ENCODE assay signal across 24 cellular contexts in genomic region chr18:46062781-46063180, GRCh38. TPM values are rescaled to one million over a fixed set of nuclear protein-coding genes. Genes with fewer than 3 reads are reported as not detected.
DNase-seq lines count a peak whose midpoint lies in the region; ATAC-seq, FAIRE-seq and TF ChIP-seq lines count a peak whose summit lies in the region.
"Had no signal": no experiment of that assay in that cellular context is flagged by ENCODE, and none has a peak within 500 bp of the region (broad histone marks: within the 10 kb centered on the region; RNA-seq: fewer than 3 reads in every experiment).

No MANE protein-coding gene starts in this region.

- no peak for TF ChIP-seq EP300 in K562 (IDR thresholded peaks at IDR 0.05; ENCODE audit: low read length)

- H2BK5ac ChIP-seq in mesenchymal stem cell (ENCODE audit: low read depth, low read length, poor library complexity, severe bottlenecking): no peak overlapping the region

- no peak overlapping the region for H4K8ac ChIP-seq in mesenchymal stem cell (ENCODE audit: low read length)

- peak overlapping the region; percentile 72 for H3K4me2 ChIP-seq in K562 (ENCODE audit: insufficient read depth, low read length)
- H3K4me2 ChIP-seq in mesenchymal stem cell (ENCODE audit: low read length, poor library complexity, severe bottlenecking): no peak overlapping the region
- H3K4me2 ChIP-seq: BLaER1 treated with 17β-estradiol and CSF1 and Interleukin-3, amounts not matched to agents 10 nM and 100 nM had no signal

- H3K27ac ChIP-seq in K562 (ENCODE audit: extremely low read depth, low read depth, low read length) (peak overlapping the region; percentile 63), foreskin keratinocyte (no peak overlapping the region), mesenchymal stem cell (ENCODE audit: low read length, poor library complexity, severe bottlenecking) (no peak overlapping the region)
- H3K27ac ChIP-seq: BLaER1 treated with 17β-estradiol and CSF1 and Interleukin-3, amounts not matched to agents 10 nM and 100 nM had no signal

- POLR2A ChIA-PET in K562 (lab: Yijun Ruan, JAX): no interaction called here

- no peak overlapping the region for H2BK120ac ChIP-seq in mesenchymal stem cell (ENCODE audit: low read depth, low read length)

- no peak overlapping the region for H3K4me3 Mint-ChIP-seq in type B pancreatic cell
- H3K4me3 Mint-ChIP-seq: CD8-positive, alpha-beta memory T cell; T-cell had no signal

- TF ChIP-seq POLR2A in K562 (conservative IDR thresholded peaks at IDR 0.05): no peak

- no peak overlapping the region for H3K27ac Mint-ChIP-seq in type B pancreatic cell
- H3K27ac Mint-ChIP-seq: T-cell had no signal

- H4K20me1 ChIP-seq in K562 (replicated peaks; ENCODE audit: control insufficient read depth, insufficient read depth, low read length): no peaks in the 10 kb centered on the region
- H4K20me1 ChIP-seq: BLaER1 treated with 17β-estradiol and CSF1 and Interleukin-3, amounts not matched to agents 10 nM and 100 nM had no signal

- H3K27me3 ChIP-seq in K562 (ENCODE audit: control insufficient read depth in 2 of 2, insufficient read depth in 2 of 2, low read length in 2 of 2) (no peaks in the 10 kb centered on the region), foreskin keratinocyte (no peaks in the 10 kb centered on the region), mesenchymal stem cell (ENCODE audit: control insufficient read depth in 1 of 2, insufficient read depth in 1 of 2, low read length in 2 of 2) (no peaks in the 10 kb centered on the region)
- H3K27me3 ChIP-seq: BLaER1 treated with 17β-estradiol and CSF1 and Interleukin-3, amounts not matched to agents 10 nM and 100 nM had no signal

- H2BK12ac ChIP-seq in mesenchymal stem cell (ENCODE audit: low read length in 2 of 2): no peak overlapping the region

- no TSS peak for BruUV-seq in K562 (replicated peaks; lab: Mats Ljungman, UMichigan)

- no peak for TF ChIP-seq RAD21 in K562 (CRISPR knock-in tag; conservative IDR thresholded peaks at IDR 0.05 in 1 of 2, IDR thresholded peaks at IDR 0.05 in 1 of 2)

- WGBS in K562 (ENCODE audit: insufficient coverage, low coverage, missing lambda C conversion rate): 14% methylated on average over 5 of the region's 5 CpGs
- 88% methylated on average over 5 of the region's 5 CpGs for WGBS in mesenchymal stem cell

- H3K4me1 ChIP-seq in K562 (replicated peaks in 1 of 2; ENCODE audit: control insufficient read depth in 2 of 2, insufficient read depth in 2 of 2, low read length in 2 of 2) (peaks cover 10 to 44% of the 10 kb centered on the region in 2 experiments; a peak in 4 of 5 replicates), foreskin keratinocyte (peaks cover 11% of the 10 kb centered on the region), mesenchymal stem cell (ENCODE audit: control insufficient read depth, insufficient read depth, low read depth, low read length) (peaks cover 1% of the 10 kb centered on the region)
- H3K4me1 ChIP-seq: BLaER1 treated with 17β-estradiol and CSF1 and Interleukin-3, amounts not matched to agents 10 nM and 100 nM had no signal

- H3K9ac ChIP-seq in K562 (ENCODE audit: insufficient read depth in 1 of 2, low read depth in 2 of 2, low read length in 2 of 2) (peak overlapping the region in 1 of 2 experiments; percentile 35; a peak in 2 of 4 replicates), mesenchymal stem cell (ENCODE audit: low read length) (no peak overlapping the region)
- H3K9ac ChIP-seq: BLaER1 treated with 17β-estradiol and CSF1 and Interleukin-3, amounts not matched to agents 10 nM and 100 nM had no signal

- H3K14ac ChIP-seq in mesenchymal stem cell (ENCODE audit: low read length in 2 of 2): no peak overlapping the region

- H3K4ac ChIP-seq in mesenchymal stem cell (ENCODE audit: low read depth in 1 of 2, low read length in 2 of 2): no peak overlapping the region

- H3K4me1 Mint-ChIP-seq in type B pancreatic cell (ENCODE audit: unreplicated experiment): peaks cover 10% of the 10 kb centered on the region

- no peak overlapping the region for H2AK5ac ChIP-seq in mesenchymal stem cell (ENCODE audit: low read length, severe bottlenecking)

- no peaks in the 10 kb centered on the region for H3K9me3 ChIP-seq in K562 (replicated peaks; ENCODE audit: control insufficient read depth, insufficient read depth, low read depth, low read length)
- no peaks in the 10 kb centered on the region for H3K9me3 ChIP-seq in mesenchymal stem cell (ENCODE audit: control insufficient read depth, low read length)
- H3K9me3 ChIP-seq: BLaER1 treated with 17β-estradiol and CSF1 and Interleukin-3, amounts not matched to agents 10 nM and 100 nM had no signal

- TF ChIP-seq CTCF in K562 (IDR thresholded peaks at IDR 0.05 in 2 of 3, conservative IDR thresholded peaks at IDR 0.05 in 1 of 3; ENCODE audit: insufficient read depth in 2 of 3, low read depth in 1 of 3, low read length in 3 of 3) (no peak), foreskin keratinocyte (conservative IDR thresholded peaks at IDR 0.05) (peak; percentile 49), type B pancreatic cell (conservative IDR thresholded peaks at IDR 0.05) (no peak), GM10266 (IDR thresholded peaks at IDR 0.05; ENCODE audit: control insufficient read depth, insufficient read depth, low read depth, missing control alignments) (no peak)

- H2AFZ ChIP-seq in K562 (ENCODE audit: low read depth, low read length) (0 out of 2 replicates have a peak overlapping the region, but pooled peaks have one; percentile 33), mesenchymal stem cell (ENCODE audit: low read depth, low read length) (no peak overlapping the region)

- peak; percentile 79 for FAIRE-seq in K562 (lab: Jason Lieb, UNC)
- FAIRE-seq: G401.6, GM19239, RCC 7860 had no signal

- in situ Hi-C loops in K562 (cut with MboI): no loop called here

- peaks cover 58% of the 10 kb centered on the region for H3K79me2 ChIP-seq in K562 (ENCODE audit: control insufficient read depth, insufficient read depth, low read length)

- no peak overlapping the region for H3K18ac ChIP-seq in mesenchymal stem cell (ENCODE audit: low read depth in 1 of 2, low read length in 2 of 2)

- no peaks in the 10 kb centered on the region for H3K27me3 Mint-ChIP-seq in type B pancreatic cell
- H3K27me3 Mint-ChIP-seq: CD8-positive, alpha-beta memory T cell; T-cell had no signal

- CTCF ChIA-PET in K562 (lab: Yijun Ruan, JAX; ENCODE audit: low intra/inter-chr PET ratio): no interaction called here

- intact Hi-C loops in K562 (cut with micrococcal nuclease): no loop called here

- peaks cover 26% of the 10 kb centered on the region for H3K79me1 ChIP-seq in mesenchymal stem cell (replicated peaks; ENCODE audit: low read length, poor library complexity, severe bottlenecking)

- no peak overlapping the region for H3K4me3 ChIP-seq in K562
- no peak overlapping the region for H3K4me3 ChIP-seq in mesenchymal stem cell (ENCODE audit: insufficient read depth in 1 of 2, low read depth in 1 of 2, low read length in 2 of 2)
- H3K4me3 ChIP-seq: BLaER1 treated with 17β-estradiol and CSF1 and Interleukin-3, amounts not matched to agents 10 nM and 100 nM had no signal

- no peak overlapping the region for H2BK15ac ChIP-seq in mesenchymal stem cell (ENCODE audit: low read depth, poor library complexity, severe bottlenecking)

- no peak overlapping the region for H3K23ac ChIP-seq in mesenchymal stem cell (ENCODE audit: low read length in 2 of 2)

- no peaks in the 10 kb centered on the region for H3K9me3 Mint-ChIP-seq in type B pancreatic cell
- H3K9me3 Mint-ChIP-seq: CD8-positive, alpha-beta memory T cell had no signal

- DNase-seq in HPDE6-E6E7 (ENCODE audit: extremely low spot score): peak; percentile 47
- DNase-seq in K562 (ENCODE audit: extremely low read depth in 1 of 4, low spot score in 3 of 4): peak in 1 of 4 experiments; percentile 58
- peak; percentile 92 to 97 for DNase-seq in foreskin keratinocyte
- peak; percentile 25 for DNase-seq in type B pancreatic cell (ENCODE audit: extremely low spot score, unreplicated experiment)
- no peak for DNase-seq in NCI-H345 (lab: John Stamatoyannopoulos, UW)
- no peak for DNase-seq in GM10266 (ENCODE audit: extremely low spot score)
- no peak for DNase-seq in mesenchymal stem cell
- DNase-seq: CD8-positive, alpha-beta memory T cell; DMS79 treated with DMSO at 0.1 percent for 48 hours; GOT3; KBM-7; NCI-H1417 treated with DMSO at 0.1 percent for 48 hours; NCI-H1930; NCI-H2171; NCI-H446; NCI-H526 treated with DMSO at 0.1 percent for 48 hours; NK-92 treated with Interleukin-12 subunit alpha and Interleukin-12 subunit beta, amount 100 ng/mL, for 24 hours; SHP77 treated with DMSO at 0.1 percent for 48 hours; T-cell had no signal

- no peaks in the 10 kb centered on the region for H3K9me1 ChIP-seq in K562 (ENCODE audit: control insufficient read depth, insufficient read depth, low read length)

- ATAC-seq in K562 (peak; percentile 45), foreskin keratinocyte (peak; percentile 90)
- ATAC-seq: SK-N-SH treated with all-trans-retinoic acid at 6 μM for 48 hours, T-cell had no signal

- no peak overlapping the region for H4K91ac ChIP-seq in mesenchymal stem cell (ENCODE audit: low read length)

- H3K36me3 Mint-ChIP-seq in type B pancreatic cell: peaks cover 4% of the 10 kb centered on the region
- H3K36me3 Mint-ChIP-seq: CD8-positive, alpha-beta memory T cell; T-cell had no signal

- H3K36me3 ChIP-seq in K562 (ENCODE audit: control insufficient read depth, insufficient read depth, low read length) (peaks cover 2% of the 10 kb centered on the region; the same call in 2 of the 3 replicates), mesenchymal stem cell (ENCODE audit: control insufficient read depth in 1 of 2, insufficient read depth in 2 of 2, low read depth in 1 of 2, low read length in 2 of 2) (peaks cover 3 to 4% of the 10 kb centered on the region in 2 experiments)
- H3K36me3 ChIP-seq: BLaER1 treated with 17β-estradiol and CSF1 and Interleukin-3, amounts not matched to agents 10 nM and 100 nM had no signal

RNA-seq across cellular contexts. Expression of gene PSTPIP2, which starts 9.3 kb away (rescaled TPM):
- 17.8 and 49.9 TPM in 2 replicates for total RNA-seq in K562 (2011; cell fraction: chromatin; rRNA removed; ENCODE audit: low replicate concordance)
- 10.8 and 12.1 TPM in 2 replicates for total RNA-seq in K562 (2011; cell fraction: nucleolus; rRNA removed)
- 23.0 and 26.0 TPM in 2 replicates for total RNA-seq in K562 (2011; cell fraction: nucleoplasm; rRNA removed)
- total RNA-seq in K562 (2014; rRNA removed): 17.0 and 21.2 TPM in 2 replicates
- 35.8 and 38.5 TPM in 2 replicates for total RNA-seq in K562 (2014; rRNA removed; fragmentation: Illumina TruSeq; extraction: Trizol)
- total RNA-seq in K562 (2015; rRNA removed; fragmentation: Illumina TruSeq; extraction: Trizol): 26.8 and 29.3 TPM in 2 replicates
- 25.2 and 25.6 TPM in 2 replicates for total RNA-seq in K562 (2021)
- 25.5 and 33.6 TPM in 2 replicates for polyA plus RNA-seq in K562 (2011; rRNA removed)
- polyA plus RNA-seq in K562 (2011; cell fraction: cytosol; rRNA removed): 14.6 and 20.0 TPM in 2 replicates
- polyA plus RNA-seq in K562 (2011; cell fraction: nucleus; rRNA removed): 10.5 and 14.2 TPM in 2 replicates
- 18.5 and 21.1 TPM in 2 replicates for polyA plus RNA-seq in K562 (2012)
- 35.6 and 45.7 TPM in 2 replicates for polyA plus RNA-seq in K562 (2014; fragmentation: Illumina TruSeq; extraction: Trizol)
- polyA plus RNA-seq in K562 (2014; fragmentation: Nextera tagmentation; extraction: Ambion mirVana): 10 to 100 TPM; 14.0 to 25.2 TPM
- polyA plus RNA-seq in K562 (2014; rRNA removed): 27.1 and 33.4 TPM in 2 replicates
- polyA minus RNA-seq in K562 (2011; rRNA and poly(A)+ RNA removed): 24.4 and 27.2 TPM in 2 replicates
- polyA minus RNA-seq in K562 (2011; cell fraction: cytosol; rRNA and poly(A)+ RNA removed): 14.7 and 15.7 TPM in 2 replicates
- 7.4 and 11.4 TPM in 2 replicates for polyA minus RNA-seq in K562 (2011; cell fraction: nucleus; rRNA and poly(A)+ RNA removed)
- 26.5 and 31.4 TPM in 2 replicates for total RNA-seq in foreskin keratinocyte
- 13.3 and 17.4 TPM in 2 replicates for polyA plus RNA-seq in foreskin keratinocyte
- total RNA-seq in type B pancreatic cell (ENCODE audit: low replicate concordance): 9.6 and 10.5 TPM in 2 replicates
- polyA plus RNA-seq in mesenchymal stem cell (2013, experiment 1 of 2): 4.3 TPM
- polyA plus RNA-seq in mesenchymal stem cell (2013, experiment 2 of 2): 4.5 TPM

RNA-seq across cellular contexts. Expression of gene ATP5F1A, which starts 35.3 kb away (rescaled TPM):
- 237 and 420 TPM in 2 replicates for total RNA-seq in K562 (2011; cell fraction: chromatin; rRNA removed; ENCODE audit: low replicate concordance)
- total RNA-seq in K562 (2011; cell fraction: nucleolus; rRNA removed): 160 and 177 TPM in 2 replicates
- 216 and 234 TPM in 2 replicates for total RNA-seq in K562 (2011; cell fraction: nucleoplasm; rRNA removed)
- total RNA-seq in K562 (2014; rRNA removed) (359 and 377 TPM in 2 replicates), K562 (2014; rRNA removed; fragmentation: Illumina TruSeq; extraction: Trizol) (517 and 529 TPM in 2 replicates), K562 (2015; rRNA removed; fragmentation: Illumina TruSeq; extraction: Trizol) (480 and 490 TPM in 2 replicates), K562 (2021) (401 and 403 TPM in 2 replicates), foreskin keratinocyte (465 and 470 TPM in 2 replicates), type B pancreatic cell (ENCODE audit: low replicate concordance) (526 and 558 TPM in 2 replicates)
- polyA plus RNA-seq in K562 (2011; rRNA removed) (456 and 553 TPM in 2 replicates), K562 (2014; fragmentation: Illumina TruSeq; extraction: Trizol) (396 and 436 TPM in 2 replicates), K562 (2014; fragmentation: Nextera tagmentation; extraction: Ambion mirVana) (100 to 1,000 TPM; 690 to 762 TPM), K562 (2014; rRNA removed) (443 and 471 TPM in 2 replicates), foreskin keratinocyte (350 and 392 TPM in 2 replicates)
- polyA plus RNA-seq in K562 (2011; cell fraction: cytosol; rRNA removed): 493 and 750 TPM in 2 replicates
- polyA plus RNA-seq in K562 (2011; cell fraction: nucleus; rRNA removed): 217 and 371 TPM in 2 replicates
- 313 and 360 TPM in 2 replicates for polyA plus RNA-seq in K562 (2012)
- 905 and 982 TPM in 2 replicates for polyA minus RNA-seq in K562 (2011; rRNA and poly(A)+ RNA removed)
- polyA minus RNA-seq in K562 (2011; cell fraction: cytosol; rRNA and poly(A)+ RNA removed): 286 and 314 TPM in 2 replicates
- polyA minus RNA-seq in K562 (2011; cell fraction: nucleus; rRNA and poly(A)+ RNA removed): 57.6 and 119 TPM in 2 replicates
- polyA plus RNA-seq in mesenchymal stem cell (2013, experiment 1 of 2): 316 TPM
- polyA plus RNA-seq in mesenchymal stem cell (2013, experiment 2 of 2): 324 TPM

RNA-seq across cellular contexts. Expression of gene HAUS1, which starts 41.4 kb away (rescaled TPM):
- 9.9 and 13.3 TPM in 2 replicates for total RNA-seq in K562 (2011; cell fraction: chromatin; rRNA removed; ENCODE audit: low replicate concordance)
- 5.2 and 6.1 TPM in 2 replicates for total RNA-seq in K562 (2011; cell fraction: nucleolus; rRNA removed)
- total RNA-seq in K562 (2011; cell fraction: nucleoplasm; rRNA removed): 8.0 and 14.1 TPM in 2 replicates
- total RNA-seq in K562 (2014; rRNA removed): 42.0 and 55.6 TPM in 2 replicates
- 70.0 and 81.9 TPM in 2 replicates for total RNA-seq in K562 (2014; rRNA removed; fragmentation: Illumina TruSeq; extraction: Trizol)
- total RNA-seq in K562 (2015; rRNA removed; fragmentation: Illumina TruSeq; extraction: Trizol): 52.4 and 59.7 TPM in 2 replicates
- total RNA-seq in K562 (2021): 45.6 and 51.1 TPM in 2 replicates
- 63.4 and 76.3 TPM in 2 replicates for polyA plus RNA-seq in K562 (2011; rRNA removed)
- 37.3 and 51.8 TPM in 2 replicates for polyA plus RNA-seq in K562 (2011; cell fraction: cytosol; rRNA removed)
- 14.8 and 22.3 TPM in 2 replicates for polyA plus RNA-seq in K562 (2011; cell fraction: nucleus; rRNA removed)
- 57.5 and 62.5 TPM in 2 replicates for polyA plus RNA-seq in K562 (2012)
- 77.7 and 83.2 TPM in 2 replicates for polyA plus RNA-seq in K562 (2014; fragmentation: Illumina TruSeq; extraction: Trizol)
- polyA plus RNA-seq in K562 (2014; fragmentation: Nextera tagmentation; extraction: Ambion mirVana): 100 to 1,000 TPM; 131 to 135 TPM
- polyA plus RNA-seq in K562 (2014; rRNA removed): 59.1 and 77.2 TPM in 2 replicates
- 22.1 and 24.4 TPM in 2 replicates for polyA minus RNA-seq in K562 (2011; rRNA and poly(A)+ RNA removed)
- polyA minus RNA-seq in K562 (2011; cell fraction: cytosol; rRNA and poly(A)+ RNA removed): 23.8 and 28.5 TPM in 2 replicates
- 6.6 and 9.1 TPM in 2 replicates for polyA minus RNA-seq in K562 (2011; cell fraction: nucleus; rRNA and poly(A)+ RNA removed)
- 51.6 and 52.3 TPM in 2 replicates for total RNA-seq in foreskin keratinocyte
- 54.8 and 58.7 TPM in 2 replicates for polyA plus RNA-seq in foreskin keratinocyte
- 22.0 and 55.1 TPM in 2 replicates for total RNA-seq in type B pancreatic cell (ENCODE audit: low replicate concordance)
- polyA plus RNA-seq in mesenchymal stem cell (2013, experiment 1 of 2): 54.2 TPM
- polyA plus RNA-seq in mesenchymal stem cell (2013, experiment 2 of 2): 54.2 TPM

Comparison
In these comparisons a context has a peak if more than half of its experiments do, and no peak if none do; other contexts are left out.
1. DNase-seq: peak in HPDE6-E6E7 (single experiment), foreskin keratinocyte (2 of 2) and type B pancreatic cell (single experiment); none in NCI-H345 (single experiment), GM10266 (single experiment) and mesenchymal stem cell (single experiment).